In genomic region chr10:32139223-32140073, GRCh38 we compare ENCODE assay signal across 8 cellular contexts.
DNase-seq lines count a peak whose midpoint lies in the region; ATAC-seq lines count a peak whose summit lies in the region.

No MANE protein-coding gene starts in this region.

- no peak overlapping the region for H3K27ac Mint-ChIP-seq in activated naive CD4-positive, alpha-beta T cell treated with anti-CD3 and anti-CD28 coated beads, Interleukin-2, amount 50 U/mL, for 72 hours

- no peaks in the 10 kb centered on the region for H3K36me3 Mint-ChIP-seq in activated naive CD4-positive, alpha-beta T cell treated with anti-CD3 and anti-CD28 coated beads, Interleukin-2, amount 50 U/mL, for 72 hours

- peak overlapping the region; percentile 76 for H3K27ac ChIP-seq in SJCRH30

- H3K4me1 ChIP-seq in SJCRH30, result peaks cover 19% of the 10 kb centered on the region

- DNase-seq in activated naive CD4-positive, alpha-beta T cell treated with anti-CD3 and anti-CD28 coated beads, Interleukin-2, amount 50 U/mL, for 72 hours (ENCODE audit: low spot score in 2 of 2), result no peak
- no peak for DNase-seq in activated naive CD4-positive, alpha-beta T cell (lab: John Stamatoyannopoulos, UW)
- DNase-seq in SJCRH30 (peak; percentile 92), mucosa of gallbladder (ENCODE audit: low spot score) (peak; percentile 81), COR-L47 (lab: John Stamatoyannopoulos, UW) (no peak)

- ATAC-seq in activated naive CD4-positive, alpha-beta T cell treated with anti-CD3 and anti-CD28 coated beads, Interleukin-2, amount 50 U/mL, for 72 hours, result peak; percentile 40 to 83
- ATAC-seq in esophagus mucosa, result peak; percentile 90
- ATAC-seq in HG02981 (IDR thresholded peaks at IDR 0.05; ENCODE audit: unreplicated experiment), result no peak
- ATAC-seq in activated CD4-positive, CD25-positive, alpha-beta regulatory T cell treated with anti-CD3 and anti-CD28 coated beads, Interleukin-2, amount 50 U/mL, for 24 hours, result no peak

- no peaks in the 10 kb centered on the region for H3K36me3 ChIP-seq in SJCRH30

- H3K9me3 Mint-ChIP-seq in activated naive CD4-positive, alpha-beta T cell treated with anti-CD3 and anti-CD28 coated beads, Interleukin-2, amount 50 U/mL, for 72 hours, result no peaks in the 10 kb centered on the region

- peak overlapping the region; percentile 26 for H3K4me3 ChIP-seq in SJCRH30

- no peaks in the 10 kb centered on the region for H3K27me3 ChIP-seq in SJCRH30

- no peaks in the 10 kb centered on the region for H3K9me3 ChIP-seq in SJCRH30 (replicated peaks)

Comparison
In these comparisons a context has a peak if more than half of its experiments do, and no peak if none do; other contexts are left out.
1. ATAC-seq: peak in activated naive CD4-positive, alpha-beta T cell treated with anti-CD3 and anti-CD28 coated beads, Interleukin-2, amount 50 U/mL, for 72 hours (2 of 2) and esophagus mucosa (single experiment); none in HG02981 (single experiment) and activated CD4-positive, CD25-positive, alpha-beta regulatory T cell treated with anti-CD3 and anti-CD28 coated beads, Interleukin-2, amount 50 U/mL, for 24 hours (0 of 2).
2. DNase-seq: peak in SJCRH30 (2 of 2) and mucosa of gallbladder (single experiment); none in activated naive CD4-positive, alpha-beta T cell treated with anti-CD3 and anti-CD28 coated beads, Interleukin-2, amount 50 U/mL, for 72 hours (0 of 2), activated naive CD4-positive, alpha-beta T cell (0 of 4) and COR-L47 (single experiment).